In genomic region chr15:89243691-89244511, GRCh38 we compare ENCODE assay signal across 8 cellular contexts. TPM values are rescaled to one million over a fixed set of nuclear protein-coding genes. Genes with fewer than 3 reads are reported as not detected.
A peak's percentile ranks its signal among the peaks of the same experiment; 100 is the strongest.
DNase-seq lines count a peak whose midpoint lies in the region; ATAC-seq and TF ChIP-seq lines count a peak whose summit lies in the region.

Gene FANCI (plus strand): TSS chr15:89243979. CDS start chr15:89247648, 3,669 bp downstream.

- no peaks in the 10 kb centered on the region for H3K9me3 Mint-ChIP-seq in activated T-helper 17 cell treated with anti-CD3 and anti-CD28 coated beads, Interleukin-2, amount 50 U/mL, for 72 hours
- H3K9me3 Mint-ChIP-seq in natural killer cell treated with Interleukin-12 subunit alpha and Interleukin-12 subunit beta and Interleukin-15 and Interleukin-18, amount 100 ng/mL, for 72 hours, result no peaks in the 10 kb centered on the region

- ATAC-seq in activated T-helper 17 cell treated with anti-CD3 and anti-CD28 coated beads, Interleukin-2, amount 50 U/mL, for 72 hours (replicated peaks), result peak; percentile 95
- ATAC-seq in natural killer cell treated with Interleukin-12 subunit alpha and Interleukin-12 subunit beta and Interleukin-15 and Interleukin-18, amount 100 ng/mL, for 72 hours, result peak; percentile 98
- peak; percentile 96 for ATAC-seq in stimulated activated naive CD8-positive, alpha-beta T cell treated with anti-CD3 and anti-CD28 coated beads, Interleukin-15, Interleukin-2, amounts not matched to agents 100 U/mL and 50 U/mL, for 24 hours

- peak within 1 kb of the TSS; percentile 94 for H3K27ac Mint-ChIP-seq in activated T-helper 17 cell treated with anti-CD3 and anti-CD28 coated beads, Interleukin-2, amount 50 U/mL, for 72 hours
- H3K27ac Mint-ChIP-seq in natural killer cell treated with Interleukin-12 subunit alpha and Interleukin-12 subunit beta and Interleukin-15 and Interleukin-18, amount 100 ng/mL, for 72 hours, result peak within 1 kb of the TSS; percentile 84 to 97

- H3K4me1 Mint-ChIP-seq in activated T-helper 17 cell treated with anti-CD3 and anti-CD28 coated beads, Interleukin-2, amount 50 U/mL, for 72 hours, result peaks cover 23% of the 10 kb centered on the region
- peaks cover 28 to 40% of the 10 kb centered on the region in 2 donors for H3K4me1 Mint-ChIP-seq in natural killer cell treated with Interleukin-12 subunit alpha and Interleukin-12 subunit beta and Interleukin-15 and Interleukin-18, amount 100 ng/mL, for 72 hours (ENCODE audit: low read depth in 2 of 2)

- H3K4me3 Mint-ChIP-seq in activated T-helper 17 cell treated with anti-CD3 and anti-CD28 coated beads, Interleukin-2, amount 50 U/mL, for 72 hours, result peak within 1 kb of the TSS; percentile 99
- peak within 1 kb of the TSS; percentile 97 for H3K4me3 Mint-ChIP-seq in natural killer cell treated with Interleukin-12 subunit alpha and Interleukin-12 subunit beta and Interleukin-15 and Interleukin-18, amount 100 ng/mL, for 72 hours

- H3K27me3 Mint-ChIP-seq in activated T-helper 17 cell treated with anti-CD3 and anti-CD28 coated beads, Interleukin-2, amount 50 U/mL, for 72 hours, result no peaks in the 10 kb centered on the region
- no peaks in the 10 kb centered on the region for H3K27me3 Mint-ChIP-seq in natural killer cell treated with Interleukin-12 subunit alpha and Interleukin-12 subunit beta and Interleukin-15 and Interleukin-18, amount 100 ng/mL, for 72 hours

- peak; percentile 98 for DNase-seq in ELF-1 (ENCODE audit: low read depth, low spot score)
- DNase-seq in GOT3 (lab: John Stamatoyannopoulos, UW), result peak; percentile 78
- peak; percentile 99 for DNase-seq in RPMI8226
- peak; percentile 88 for DNase-seq in fibroblast of peridontal ligament (ENCODE audit: extremely low read depth)
- peak; percentile 98 for DNase-seq in natural killer cell treated with Interleukin-12 subunit alpha and Interleukin-12 subunit beta and Interleukin-15 and Interleukin-18, amount 100 ng/mL, for 72 hours (ENCODE audit: low spot score)
- peak; percentile 99 for DNase-seq in stimulated activated naive CD8-positive, alpha-beta T cell treated with anti-CD3 and anti-CD28 coated beads, Interleukin-15, Interleukin-2, amounts not matched to agents 100 U/mL and 50 U/mL, for 24 hours

- TF ChIP-seq CTCF in LNCAP (IDR thresholded peaks at IDR 0.05), result peak; percentile 68

- peaks cover 54% of the 10 kb centered on the region for H3K36me3 Mint-ChIP-seq in activated T-helper 17 cell treated with anti-CD3 and anti-CD28 coated beads, Interleukin-2, amount 50 U/mL, for 72 hours (ENCODE audit: low read depth)
- H3K36me3 Mint-ChIP-seq in natural killer cell treated with Interleukin-12 subunit alpha and Interleukin-12 subunit beta and Interleukin-15 and Interleukin-18, amount 100 ng/mL, for 72 hours, result peaks cover 30% of the 10 kb centered on the region

RNA-seq across cellular contexts. Expression of gene FANCI, which starts in this region (rescaled TPM):
- 100 to 1,000 TPM; 210 to 232 TPM for total RNA-seq in activated T-helper 17 cell treated with anti-CD3 and anti-CD28 coated beads, Interleukin-2, amount 50 U/mL, for 72 hours
- 100 to 1,000 TPM; 131 to 238 TPM for total RNA-seq in natural killer cell treated with Interleukin-12 subunit alpha and Interleukin-12 subunit beta and Interleukin-15 and Interleukin-18, amount 100 ng/mL, for 72 hours

Comparison
In these comparisons a context has a peak if more than half of its experiments do, and no peak if none do; other contexts are left out.
1. Peak in every context shown above with its lines: DNase-seq and ATAC-seq.